Comparison of ENCODE assay signal across 26 cellular contexts in the genomic region with DNA sequence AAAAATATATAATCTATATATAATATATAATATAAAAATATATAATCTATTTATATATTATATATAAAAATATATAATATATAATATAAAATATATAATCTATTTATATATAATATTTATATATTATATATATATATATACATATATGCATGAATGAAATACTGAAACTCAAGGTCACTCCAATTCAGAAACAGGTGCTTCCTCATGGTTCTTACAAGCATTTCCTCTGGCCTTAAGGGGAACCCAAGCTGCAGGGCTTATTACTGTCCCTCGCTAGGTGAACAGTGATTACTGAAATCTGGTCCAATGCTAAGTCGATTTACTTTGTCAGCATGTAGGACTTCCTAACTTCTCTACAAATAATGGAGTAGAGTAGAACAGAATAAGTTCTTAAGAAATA.
"Had no signal": no experiment of that assay in that cellular context is flagged by ENCODE, and none has a peak within 500 bp of the region (broad histone marks: within the 10 kb centered on the region; RNA-seq: fewer than 3 reads in every experiment).

No MANE protein-coding gene starts in this region.

- DNase-seq: activated CD4-positive, alpha-beta T cell treated with anti-CD3 and anti-CD28 coated beads, Interleukin-2, amount 10 ng/mL, durations not matched to agents 24 days and 14 days; activated CD4-positive, alpha-beta T cell treated with anti-CD3 and anti-CD28 coated beads, Interleukin-2, amount 50 U/mL, for 4 hours; activated CD8-positive, alpha-beta T cell treated with anti-CD3 and anti-CD28 coated beads for 36 hours; activated gamma-delta T cell; activated naive CD4-positive, alpha-beta T cell treated with Interleukin-2 at 50 U/mL for 16 hours; activated T-cell treated with anti-CD3 and anti-CD28 coated beads, Interleukin-2, amount 50 U/mL, for 1 hour; adrenal gland; body of pancreas; Kasumi-1; KG1; MG63; NCI-H1048; NCI-H1436 treated with DMSO at 0.1 percent for 48 hours; NCI-H1694 treated with DMSO at 0.1 percent for 48 hours; NCI-H2029; NCI-H2107; NCI-H226; NCI-H446 treated with DMSO at 0.1 percent for 48 hours; NCI-H524; NCI-H774; PC-9; SIG-M5; T1000; WERI-Rb-1 had no signal

- ATAC-seq: activated CD8-positive, alpha-beta T cell treated with anti-CD3 and anti-CD28 coated beads for 36 hours; body of pancreas; Right ventricle myocardium inferior; SK-N-SH treated with all-trans-retinoic acid at 6 μM for 48 hours had no signal
